12 cellular contexts compared by ENCODE assay signal in genomic region chr11:130024356-130024755, GRCh38.
"Had no signal": no experiment of that assay in that cellular context is flagged by ENCODE, and none has a peak within 500 bp of the region (broad histone marks: within the 10 kb centered on the region; RNA-seq: fewer than 3 reads in every experiment).

No MANE protein-coding gene starts in this region.

- H3K27me3 ChIP-seq: breast epithelium, heart left ventricle, tibial nerve had no signal

- H3K4me3 ChIP-seq: breast epithelium, heart left ventricle, mucosa of descending colon, tibial nerve had no signal

- H3K27ac ChIP-seq: breast epithelium, heart left ventricle, tibial nerve had no signal

- H3K4me1 ChIP-seq: breast epithelium, heart left ventricle, tibial nerve had no signal

- DNase-seq: activated CD4-positive, alpha-beta T cell treated with anti-CD3 and anti-CD28 coated beads, Interleukin-2, amount 50 U/mL, for 4 hours; activated CD4-positive, CD25-positive, alpha-beta regulatory T cell treated with anti-CD3 and anti-CD28 coated beads, Interleukin-2, amount 50 U/mL, for 72 hours; activated effector memory CD4-positive, alpha-beta T cell treated with Interleukin-2 at 50 U/mL for 16 hours; activated T-cell treated with anti-CD3 and anti-CD28 coated beads, Interleukin-2, amount 50 U/mL, for 24 hours; amygdala; heart left ventricle; mucosa of descending colon; natural killer cell; nucleus accumbens; right cardiac atrium had no signal

- H3K36me3 ChIP-seq: breast epithelium, heart left ventricle, tibial nerve had no signal
